ENCODE assay signal across 9 cellular contexts in genomic region chr2:126886201-126886905, GRCh38. TPM values are rescaled to one million over a fixed set of nuclear protein-coding genes. Genes with fewer than 3 reads are reported as not detected.
DNase-seq lines count a peak whose midpoint lies in the region; ATAC-seq and TF ChIP-seq lines count a peak whose summit lies in the region.
"Had no signal": no experiment of that assay in that cellular context is flagged by ENCODE, and none has a peak within 500 bp of the region (broad histone marks: within the 10 kb centered on the region; RNA-seq: fewer than 3 reads in every experiment).

No MANE protein-coding gene starts in this region.

- H3K9me3 ChIP-seq in breast epithelium: no peaks in the 10 kb centered on the region

- peak in 2 of 3 donors; percentile 42 to 60 for TF ChIP-seq CTCF in breast epithelium (IDR thresholded peaks at IDR 0.05)

- ATAC-seq in HG02884 (IDR thresholded peaks at IDR 0.05; ENCODE audit: unreplicated experiment) (peak; percentile 88), GM19455 (IDR thresholded peaks at IDR 0.05; ENCODE audit: unreplicated experiment) (no peak)

- H3K4me1 ChIP-seq in breast epithelium: no peaks in the 10 kb centered on the region

- H3K27me3 ChIP-seq in breast epithelium: no peaks in the 10 kb centered on the region

- no peak for TF ChIP-seq POLR2A in breast epithelium (IDR thresholded peaks at IDR 0.05)

- no peaks in the 10 kb centered on the region for H3K36me3 ChIP-seq in breast epithelium

- peak overlapping the region; percentile 19 to 69 (median 47) for H3K4me3 ChIP-seq in breast epithelium

- DNase-seq in NCI-H1092 (lab: John Stamatoyannopoulos, UW) (peak; percentile 15), NCI-H1092 treated with DMSO at 0.1 percent for 48 hours (lab: John Stamatoyannopoulos, UW) (no peak), RPMI8226 (peak; percentile 52), breast epithelium (ENCODE audit: low spot score in 2 of 2) (peak; percentile 30 to 54), kidney glomerular epithelial cell (lab: John Stamatoyannopoulos, UW) (peak; percentile 19)
- DNase-seq in stimulated activated CD4-positive, alpha-beta T cell treated with anti-CD3 and anti-CD28 coated beads, Interleukin-1b, Interleukin-23, amount 100 ng/mL, for 48 hours: peak; percentile 56

- intact Hi-C loops in breast epithelium (cut with DNase I; ENCODE audit: low total_unique reads): no loop called here

- H3K27ac ChIP-seq in breast epithelium: peak overlapping the region in 1 of 2 donors; percentile 3

RNA-seq across cellular contexts. Expression of gene TEX51, which starts 12.3 kb away (rescaled TPM):
- total RNA-seq in breast epithelium: not detected
- total RNA-seq: CD4-positive, CD25-positive, alpha-beta regulatory T cell had no signal
